In genomic region chr4:87498446-87498900, GRCh38 we compare ENCODE assay signal across 10 cellular contexts. TPM values are rescaled to one million over a fixed set of nuclear protein-coding genes. Genes with fewer than 3 reads are reported as not detected.
DNase-seq lines count a peak whose midpoint lies in the region; ATAC-seq, FAIRE-seq and TF ChIP-seq lines count a peak whose summit lies in the region.
"Had no signal": no experiment of that assay in that cellular context is flagged by ENCODE, and none has a peak within 500 bp of the region (broad histone marks: within the 10 kb centered on the region; RNA-seq: fewer than 3 reads in every experiment).

No MANE protein-coding gene starts in this region.

- H3K9me3 ChIP-seq in ovary: no peaks in the 10 kb centered on the region

- no peak for TF ChIP-seq POLR2A in ovary (IDR thresholded peaks at IDR 0.05)

- TF ChIP-seq EP300 in ovary (IDR thresholded peaks at IDR 0.05): no peak

- TF ChIP-seq CTCF in fibroblast of mammary gland (conservative IDR thresholded peaks at IDR 0.05; ENCODE audit: control insufficient read depth, insufficient read depth, low read depth, low read length) (no peak), ovary (IDR thresholded peaks at IDR 0.05) (no peak)

- intact Hi-C loops in ovary (cut with DNase I): no loop called here

- H3K4me3 ChIP-seq in fibroblast of mammary gland (ENCODE audit: control insufficient read depth, low read depth, low read length) (peak overlapping the region; percentile 34), ovary (no peak overlapping the region)

- no peaks in the 10 kb centered on the region for H3K36me3 ChIP-seq in ovary

- 15 to 25% (median 24%) methylated on average over 5 of the region's 5 CpGs for WGBS in ovary, 3 donors

- peak; percentile 84 for FAIRE-seq in GM19239 (lab: Jason Lieb, UNC)
- FAIRE-seq: islet of Langerhans had no signal

- peaks cover 7% of the 10 kb centered on the region for H3K4me1 ChIP-seq in ovary (ENCODE audit: insufficient read depth)

- ATAC-seq in HG03342 (IDR thresholded peaks at IDR 0.05; ENCODE audit: unreplicated experiment) (peak; percentile 40), HG03039 (IDR thresholded peaks at IDR 0.05; ENCODE audit: unreplicated experiment) (no peak), HG03045 (IDR thresholded peaks at IDR 0.05; ENCODE audit: unreplicated experiment) (no peak)

- DNase-seq in AG08395 (ENCODE audit: low spot score) (peak; percentile 58), GM19239 (ENCODE audit: insufficient read length, low spot score) (no peak), fibroblast of mammary gland (ENCODE audit: low read depth) (peak; percentile 81), ovary (no peak), SIG-M5 (lab: John Stamatoyannopoulos, UW) (no peak)

- H3K27ac ChIP-seq in ovary: no peak overlapping the region

- H3K27me3 ChIP-seq in ovary: no peaks in the 10 kb centered on the region

RNA-seq across cellular contexts. Expression of gene SPARCL1, which starts 30.7 kb away (rescaled TPM):
- total RNA-seq in ovary: 100 to 1,000 TPM; 116 to 396 (median 243) TPM
- polyA plus RNA-seq in ovary: 1,000 to 10,000 TPM in 1 of 2 donors, 100 to 1,000 TPM in 1; 433 to 1,049 TPM
- total RNA-seq: T-helper 2 cell treated with Interferon-gamma antibody and Interleukin-4, amounts not matched to agents 100 ng/mL and 5 ng/mL, for 36 hours had no signal

Comparison
In these comparisons a context has a peak if more than half of its experiments do, and no peak if none do; other contexts are left out.
1. DNase-seq: peak in AG08395 (single experiment) and fibroblast of mammary gland (single experiment); none in GM19239 (single experiment), ovary (0 of 5) and SIG-M5 (single experiment).